8 cellular contexts compared by ENCODE assay signal in the genomic region with DNA sequence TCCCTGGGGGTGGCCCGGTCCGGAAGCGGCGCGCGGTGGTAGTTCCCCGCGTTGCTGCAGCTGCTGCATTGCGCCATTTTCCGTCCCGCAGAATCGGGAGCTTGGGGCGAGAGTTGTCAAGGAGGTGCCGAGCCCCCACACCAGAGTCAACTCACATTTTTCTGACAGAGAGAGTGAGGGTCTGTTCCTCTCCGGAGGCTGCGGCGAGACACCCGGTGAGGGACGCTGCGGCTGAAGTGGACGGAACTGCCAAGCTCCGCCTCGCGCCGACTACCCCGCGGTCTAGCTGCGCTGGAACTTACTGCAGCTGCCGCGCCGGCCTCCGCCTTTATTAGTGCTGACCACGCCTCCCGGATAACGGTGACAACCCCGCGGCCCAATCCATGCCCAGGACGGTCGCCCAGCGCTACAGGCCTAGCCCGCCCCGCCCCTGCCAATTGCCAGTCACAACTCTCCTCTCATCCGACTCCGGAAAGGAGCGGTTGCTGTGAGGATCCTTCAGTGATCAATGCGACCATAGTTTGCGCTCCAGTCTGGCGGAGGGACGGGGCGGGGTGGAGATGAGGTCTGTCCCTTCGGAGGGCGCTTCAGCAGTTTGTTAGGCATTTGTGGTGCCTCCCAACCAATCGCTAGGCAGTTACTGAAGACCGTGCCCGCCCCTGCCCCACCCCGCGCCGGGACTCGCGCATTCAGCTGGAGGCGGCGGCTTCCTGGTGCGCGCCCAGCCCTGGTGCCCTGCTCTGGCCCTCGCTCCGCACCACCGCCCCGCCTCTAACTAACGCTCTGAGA. TPM values are rescaled to one million over a fixed set of nuclear protein-coding genes. Genes with fewer than 3 reads are reported as not detected.
DNase-seq lines count a peak whose midpoint lies in the region; ATAC-seq, FAIRE-seq and TF ChIP-seq lines count a peak whose summit lies in the region.

A gene with protein sequence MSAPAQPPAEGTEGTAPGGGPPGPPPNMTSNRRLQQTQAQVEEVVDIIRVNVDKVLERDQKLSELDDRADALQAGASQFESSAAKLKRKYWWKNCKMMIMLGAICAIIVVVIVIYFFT (minus strand): TSS at position 303 of the 789 bp plus-strand sequence. CDS start 146 bp downstream, at position 157.

- peaks cover 6% of the 10 kb centered on the region; the same call in 1 of the 2 replicates for H4K20me1 ChIP-seq in OCI-LY3 (ENCODE audit: insufficient read depth, low read length)
- no peaks in the 10 kb centered on the region for H4K20me1 ChIP-seq in endothelial cell of umbilical vein (replicated peaks; ENCODE audit: control insufficient read depth, extremely low read depth, insufficient read depth, low read length)

- H3K4me1 ChIP-seq in OCI-LY3 (ENCODE audit: low read length), result peaks cover 12% of the 10 kb centered on the region; the same call in 1 of the 2 replicates
- H3K4me1 ChIP-seq in endothelial cell of umbilical vein (ENCODE audit: control insufficient read depth, extremely low read depth, insufficient read depth, low read length), result peaks cover 16% of the 10 kb centered on the region

- peak; percentile 99 for TF ChIP-seq POLR2A in endothelial cell of umbilical vein (IDR thresholded peaks at IDR 0.05; ENCODE audit: low read depth, low read length)

- H3K79me2 ChIP-seq in OCI-LY3 (ENCODE audit: low read length), result no peaks in the 10 kb centered on the region
- peaks cover 2% of the 10 kb centered on the region for H3K79me2 ChIP-seq in endothelial cell of umbilical vein (ENCODE audit: control insufficient read depth, insufficient read depth, low read length)

- dilution Hi-C loops in endothelial cell of umbilical vein (cut with MboI; ENCODE audit: extremely low pct_ligation_motif_present, low sequenced_read_pairs), result no loop called here

- TSS peak; percentile 33 for BruUV-seq in endothelial cell of umbilical vein (replicated peaks; lab: Mats Ljungman, UMichigan)

- intact Hi-C loops in endothelial cell of umbilical vein (cut with micrococcal nuclease), result loop anchor here (1.0 to 2.0 kb wide), 4 partner anchors 11 to 148 kb away; partner anchors contain the start of gene NCAPD2

- peak within 1 kb of the TSS; percentile 70 for H3K27ac ChIP-seq in OCI-LY3 (ENCODE audit: low read length)
- H3K27ac ChIP-seq in endothelial cell of umbilical vein (ENCODE audit: insufficient read depth, low read depth, low read length), result peak within 1 kb of the TSS; percentile 49

- POLR2A ChIA-PET in endothelial cell of umbilical vein (lab: Charles Lee), result interaction anchor here (0.6 to 2.8 kb wide), 27 partner anchors 9 to 295 kb away, joined by 3 to 25 read pairs (median 5); partner anchors contain the start of genes GAPDH, LTBR, MRPL51 and PTMS

- H3K4me3 ChIP-seq in OCI-LY3 (ENCODE audit: low read length) (peak within 1 kb of the TSS; percentile 83), endothelial cell of umbilical vein (replicated peaks in 1 of 3; ENCODE audit: insufficient read depth in 1 of 3, low read depth in 1 of 3, low read length in 3 of 3) (peak within 1 kb of the TSS; percentile 67 to 84 (median 71))

- peak within 1 kb of the TSS; percentile 65 for H3K9ac ChIP-seq in OCI-LY3 (ENCODE audit: low read length)
- H3K9ac ChIP-seq in endothelial cell of umbilical vein (replicated peaks; ENCODE audit: extremely low read depth, insufficient read depth, low read length), result peak within 1 kb of the TSS; percentile 70

- CTCF ChIA-PET in endothelial cell of umbilical vein (lab: Charles Lee), result interaction anchor here (0.5 to 5.2 kb wide), 12 partner anchors 12 to 147 kb away, joined by 3 to 33 read pairs (median 4); partner anchors contain the start of genes GAPDH and MRPL51

- no peaks in the 10 kb centered on the region for H3K9me1 ChIP-seq in endothelial cell of umbilical vein (replicated peaks; ENCODE audit: control insufficient read depth, extremely low read depth, insufficient read depth, low read length)

- H3K9me3 ChIP-seq in OCI-LY3 (ENCODE audit: insufficient read depth, low read length), result no peaks in the 10 kb centered on the region
- no peaks in the 10 kb centered on the region for H3K9me3 ChIP-seq in endothelial cell of umbilical vein (replicated peaks; ENCODE audit: control insufficient read depth, insufficient read depth, low read length)

- 0 out of 2 replicates have a peak, but pooled peaks cover 3% of the 10 kb centered on the region for H3K27me3 ChIP-seq in OCI-LY3 (ENCODE audit: low read depth, low read length)
- peaks cover 0 to 5% of the 10 kb centered on the region in 2 experiments for H3K27me3 ChIP-seq in endothelial cell of umbilical vein (ENCODE audit: control insufficient read depth in 2 of 2, insufficient read depth in 2 of 2, low read length in 2 of 2)

- H3K36me3 ChIP-seq in OCI-LY3 (replicated peaks; ENCODE audit: low read depth, low read length), result peaks cover 6% of the 10 kb centered on the region
- H3K36me3 ChIP-seq in endothelial cell of umbilical vein (ENCODE audit: control insufficient read depth in 2 of 2, extremely low read depth in 1 of 2, insufficient read depth in 2 of 2, low read length in 2 of 2), result peaks cover 0 to 2% of the 10 kb centered on the region in 2 experiments

- peak; percentile 97 for DNase-seq in D341Med (ENCODE audit: low spot score)
- peak; percentile 98 for DNase-seq in HuH-7 (ENCODE audit: low spot score)
- peak; percentile 98 for DNase-seq in activated CD8-positive, alpha-beta memory T cell treated with anti-CD3 and anti-CD28 coated beads, Interleukin-2, amount 50 U/mL, for 48 hours
- DNase-seq in endothelial cell of umbilical vein (ENCODE audit: low read depth, low spot score), result peak; percentile 97
- peak; percentile 93 for DNase-seq in middle frontal gyrus (ENCODE audit: extremely low spot score, low spot score)
- DNase-seq in stimulated activated CD8-positive, alpha-beta memory T cell treated with anti-CD3 and anti-CD28 coated beads, Interleukin-2, amount 100 ng/mL, for 48 hours (ENCODE audit: low read depth in 2 of 2), result peak; percentile 97

- peak; percentile 85 for ATAC-seq in GM21515 (IDR thresholded peaks at IDR 0.05; ENCODE audit: unreplicated experiment)

- H2AFZ ChIP-seq in OCI-LY3 (ENCODE audit: low read depth, low read length) (peak within 1 kb of the TSS; percentile 69), endothelial cell of umbilical vein (ENCODE audit: low read depth, low read length) (peak within 1 kb of the TSS; percentile 94)

- TF ChIP-seq CTCF in OCI-LY3 (IDR thresholded peaks at IDR 0.05; ENCODE audit: low read depth, low read length) (no peak), endothelial cell of umbilical vein (IDR thresholded peaks at IDR 0.05; ENCODE audit: extremely low read depth in 1 of 2, insufficient read depth in 1 of 2, low read depth in 1 of 2, low read length in 2 of 2) (no peak)

- H3K4me2 ChIP-seq in OCI-LY3 (ENCODE audit: low read length) (peak within 1 kb of the TSS; percentile 77), endothelial cell of umbilical vein (ENCODE audit: insufficient read depth, low read length) (peak within 1 kb of the TSS; percentile 87)

- FAIRE-seq in endothelial cell of umbilical vein (lab: Jason Lieb, UNC), result peak; percentile 98

TF ChIP-seq in endothelial cell of umbilical vein, 7 proteins besides CTCF, POLR2A, EP300 and RAD21:
- TF ChIP-seq POLR2AphosphoS5 (IDR thresholded peaks at IDR 0.05; ENCODE audit: insufficient read depth, low read depth, low read length) (peak; percentile 99), MYC (IDR thresholded peaks at IDR 0.05; ENCODE audit: low read depth, low read length) (no peak)

RNA-seq across cellular contexts. Expression of the gene that starts here (rescaled TPM):
- total RNA-seq in endothelial cell of umbilical vein, result 6.6 and 7.0 TPM in 2 replicates
- 9.0 and 9.9 TPM in 2 replicates for polyA plus RNA-seq in endothelial cell of umbilical vein
- polyA plus RNA-seq in endothelial cell of umbilical vein (2011; cell fraction: cytosol; rRNA removed), result 4.3 and 5.3 TPM in 2 replicates
- 30.7 and 42.7 TPM in 2 replicates for polyA plus RNA-seq in endothelial cell of umbilical vein (2011; cell fraction: nucleus; rRNA removed)
- 6.9 and 8.4 TPM in 2 replicates for polyA plus RNA-seq in endothelial cell of umbilical vein (2012)
- 5.5 and 12.9 TPM in 2 replicates for polyA minus RNA-seq in endothelial cell of umbilical vein
- 28.1 TPM for polyA minus RNA-seq in endothelial cell of umbilical vein (2011; cell fraction: cytosol; rRNA and poly(A)+ RNA removed)
- polyA minus RNA-seq in endothelial cell of umbilical vein (2011; cell fraction: nucleus; rRNA and poly(A)+ RNA removed), result 7.4 and 9.7 TPM in 2 replicates

Comparison
In these comparisons a context has a peak if more than half of its experiments do, and no peak if none do; other contexts are left out.
1. Peak in every context shown above with its lines: DNase-seq, ATAC-seq, H3K4me3 ChIP-seq and H3K27ac ChIP-seq.